In genomic region chr22:40176921-40177737, GRCh38 we compare ENCODE assay signal across 1 cellular context.
A peak's percentile ranks its signal among the peaks of the same experiment; 100 is the strongest.
TF ChIP-seq lines count a peak whose summit lies in the region.

No MANE protein-coding gene starts in this region.

TF ChIP-seq in H1, 55 proteins besides CTCF, POLR2A, EP300 and RAD21:
- TF ChIP-seq MAFK (IDR thresholded peaks at IDR 0.05; ENCODE audit: low read depth, low read length) = peak; percentile 40; the same call in 1 of the 2 replicates
- no peak for TF ChIP-seq KDM4A (IDR thresholded peaks at IDR 0.05; ENCODE audit: low read depth, low read length, severe bottlenecking)
- 0 out of 2 replicates have a peak, but pooled peaks have one; percentile 41 for TF ChIP-seq JUN (IDR thresholded peaks at IDR 0.05; ENCODE audit: low read depth, low read length)
- no peak for TF ChIP-seq BRCA1 (IDR thresholded peaks at IDR 0.05; ENCODE audit: low read depth, low read length)
- no peak for TF ChIP-seq SIX5 (IDR thresholded peaks at IDR 0.05; ENCODE audit: low read depth, low read length)
- TF ChIP-seq SP1 (IDR thresholded peaks at IDR 0.05; ENCODE audit: low read depth, low read length) = peak; percentile 51; the same call in 1 of the 2 replicates
- no peak for TF ChIP-seq PHF8 (conservative IDR thresholded peaks at IDR 0.05; ENCODE audit: low read depth, low read length)
- TF ChIP-seq BACH1 (IDR thresholded peaks at IDR 0.05; ENCODE audit: low read length) = no peak; the same call in 1 of the 2 replicates
- TF ChIP-seq CBX8 (IDR thresholded peaks at IDR 0.05; ENCODE audit: borderline replicate concordance, low read depth, low read length) = no peak
- peak; percentile 46; the same call in 1 of the 2 replicates for TF ChIP-seq TAF1 (IDR thresholded peaks at IDR 0.05; ENCODE audit: low read depth, low read length)
- TF ChIP-seq NANOG (IDR thresholded peaks at IDR 0.05; ENCODE audit: insufficient read depth, low read depth, low read length, poor library complexity, severe bottlenecking) = no peak
- peak; percentile 94 for TF ChIP-seq JUND (IDR thresholded peaks at IDR 0.05; ENCODE audit: low read length)
- TF ChIP-seq CHD2 (IDR thresholded peaks at IDR 0.05; ENCODE audit: low read length) = 0 out of 2 replicates have a peak, but pooled peaks have one; percentile 12
- no peak for TF ChIP-seq CHD7 (IDR thresholded peaks at IDR 0.05; ENCODE audit: insufficient replicate concordance, low read length)
- peak; percentile 38 for TF ChIP-seq ASH2L (IDR thresholded peaks at IDR 0.05; ENCODE audit: low read length)
- TF ChIP-seq POLR2AphosphoS5 (IDR thresholded peaks at IDR 0.05; ENCODE audit: low read depth, low read length) = no peak
- peak; percentile 62; the same call in 1 of the 2 replicates for TF ChIP-seq KDM1A (IDR thresholded peaks at IDR 0.05; ENCODE audit: borderline replicate concordance, low read length)
